ENCODE assay signal across 22 cellular contexts in the genomic region with DNA sequence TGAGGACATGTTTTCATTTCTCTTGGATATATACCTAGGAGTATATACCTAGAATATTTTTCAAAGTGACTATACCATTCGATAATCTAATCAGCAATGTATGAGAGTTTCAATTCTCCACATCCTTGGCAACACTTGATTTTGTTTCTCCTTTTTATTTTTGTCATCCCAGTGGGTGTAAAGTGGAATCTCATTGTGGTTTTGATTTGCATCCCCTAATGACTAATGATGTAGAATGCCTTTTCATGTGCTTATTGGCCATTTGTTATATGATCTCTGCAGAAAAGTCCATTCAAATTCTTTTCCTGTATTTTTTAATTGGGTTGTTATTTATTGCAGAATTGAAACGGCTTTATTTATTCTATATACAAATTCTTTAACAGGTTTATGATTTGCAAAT.
"Had no signal": no experiment of that assay in that cellular context is flagged by ENCODE, and none has a peak within 500 bp of the region (broad histone marks: within the 10 kb centered on the region; RNA-seq: fewer than 3 reads in every experiment).

No MANE protein-coding gene starts in this region.

- H3K9me3 ChIP-seq: Peyer's patch, SJCRH30 had no signal

- H3K4me2 ChIP-seq: PC-9 had no signal

- H3K27me3 ChIP-seq: Peyer's patch, SJCRH30 had no signal

- H3K4me3 ChIP-seq: PC-9, Peyer's patch, SJCRH30 had no signal

- H2AFZ ChIP-seq: PC-9 had no signal

- DNase-seq: Kasumi-1, KBM-7, MM.1S, NCI-H1092 treated with DMSO at 0.1 percent for 48 hours, NCI-H1436, NCI-H187, NCI-H2029, NCI-H2081 treated with DMSO at 0.1 percent for 48 hours, NCI-H2171, NCI-H226, NCI-H446, NCI-H510A, NCI-H524 treated with DMSO at 0.1 percent for 48 hours, NCI-H69, NCI-H774, OCI-M1, PC-9, Peyer's patch, SHP77 treated with DMSO at 0.1 percent for 48 hours, SJCRH30 had no signal

- H3K27ac ChIP-seq: PC-9, Peyer's patch, SJCRH30 had no signal

- ATAC-seq: Right ventricle myocardium inferior, SK-N-SH treated with all-trans-retinoic acid at 6 μM for 48 hours had no signal

- H3K4me1 ChIP-seq: Peyer's patch had no signal
